In the genomic region with DNA sequence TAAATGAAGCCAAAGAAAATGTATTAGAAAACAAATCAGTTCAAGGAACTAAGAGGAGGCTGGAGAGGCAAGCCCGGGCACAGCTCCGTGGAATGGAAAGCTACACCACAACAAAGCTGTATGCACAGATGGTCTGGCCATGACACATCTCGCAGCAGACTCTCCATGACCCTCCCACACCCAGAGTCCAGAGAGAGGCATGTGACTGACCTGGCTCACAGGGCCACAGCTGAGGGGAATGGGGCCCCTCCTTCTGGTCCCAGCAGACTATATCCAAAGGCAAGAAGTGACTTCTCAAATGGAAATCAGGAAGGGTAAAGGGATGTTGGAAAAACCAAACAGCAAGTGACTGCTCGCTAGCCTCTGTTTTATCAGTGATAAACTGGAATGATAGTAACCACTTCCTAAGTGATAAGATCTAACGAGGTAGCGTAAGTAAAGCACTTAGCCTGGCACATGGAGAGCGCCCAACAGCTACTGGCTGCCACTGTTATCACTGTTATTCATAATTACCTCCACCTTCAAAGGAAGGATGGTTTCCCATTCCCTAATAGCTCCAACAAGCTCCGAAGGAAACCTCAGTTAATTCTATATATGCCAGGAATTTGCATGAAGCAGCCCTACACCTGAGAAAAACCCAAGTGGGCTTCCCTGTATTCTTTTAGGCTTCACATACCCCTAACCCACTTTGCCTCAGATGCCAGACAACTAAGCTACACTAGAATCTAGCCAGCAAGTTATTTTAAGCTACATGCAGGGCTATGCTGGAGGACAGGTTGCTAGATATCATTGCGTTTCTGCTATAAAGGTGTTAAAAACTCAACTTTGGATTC, we compare ENCODE assay signal across 9 cellular contexts. TPM values are rescaled to one million over a fixed set of nuclear protein-coding genes. Genes with fewer than 3 reads are reported as not detected.
DNase-seq lines count a peak whose midpoint lies in the region; ATAC-seq and TF ChIP-seq lines count a peak whose summit lies in the region.
"Had no signal": no experiment of that assay in that cellular context is flagged by ENCODE, and none has a peak within 500 bp of the region (broad histone marks: within the 10 kb centered on the region; RNA-seq: fewer than 3 reads in every experiment).

No MANE protein-coding gene starts in this region.

- no peak for TF ChIP-seq EP300 in tibial nerve (IDR thresholded peaks at IDR 0.05)

- no peaks in the 10 kb centered on the region for H3K27me3 Mint-ChIP-seq in activated naive CD4-positive, alpha-beta T cell treated with anti-CD3 and anti-CD28 coated beads for 36 hours (ENCODE audit: low read depth)
- H3K27me3 Mint-ChIP-seq in stimulated activated naive CD8-positive, alpha-beta T cell treated with anti-CD3 and anti-CD28 coated beads, Interleukin-15, amount 100 ng/mL, for 72 hours = no peaks in the 10 kb centered on the region

- H3K4me1 ChIP-seq in esophagus squamous epithelium (peaks cover 4 to 59% (median 27%) of the 10 kb centered on the region in 3 donors), tibial nerve (no peaks in the 10 kb centered on the region)

- H3K9me3 ChIP-seq in esophagus squamous epithelium (no peaks in the 10 kb centered on the region), tibial nerve (no peaks in the 10 kb centered on the region)
- H3K9me3 ChIP-seq: gastroesophageal sphincter had no signal

- peak overlapping the region; percentile 71 for H3K27ac Mint-ChIP-seq in activated naive CD4-positive, alpha-beta T cell treated with anti-CD3 and anti-CD28 coated beads for 36 hours
- peak overlapping the region in 1 of 2 donors; percentile 47 for H3K27ac Mint-ChIP-seq in stimulated activated naive CD8-positive, alpha-beta T cell treated with anti-CD3 and anti-CD28 coated beads, Interleukin-15, amount 100 ng/mL, for 72 hours

- H3K27me3 ChIP-seq in esophagus squamous epithelium (no peaks in the 10 kb centered on the region), tibial nerve (no peaks in the 10 kb centered on the region)
- H3K27me3 ChIP-seq: gastroesophageal sphincter had no signal

- no peaks in the 10 kb centered on the region for H3K9me3 Mint-ChIP-seq in activated naive CD4-positive, alpha-beta T cell treated with anti-CD3 and anti-CD28 coated beads for 36 hours
- H3K9me3 Mint-ChIP-seq in stimulated activated naive CD8-positive, alpha-beta T cell treated with anti-CD3 and anti-CD28 coated beads, Interleukin-15, amount 100 ng/mL, for 72 hours = no peaks in the 10 kb centered on the region

- 56 to 68% methylated on average over 9 of the region's 9 CpGs for WGBS in esophagus squamous epithelium, 2 donors
- 80 to 85% methylated on average over 9 of the region's 9 CpGs for WGBS in tibial nerve, 2 donors

- peak overlapping the region in 1 of 4 donors; percentile 0 for H3K4me3 ChIP-seq in esophagus squamous epithelium
- no peak overlapping the region for H3K4me3 ChIP-seq in tibial nerve
- H3K4me3 ChIP-seq: gastroesophageal sphincter had no signal

- H3K27ac ChIP-seq in esophagus squamous epithelium (peak overlapping the region; percentile 33 to 81 (median 77)), tibial nerve (no peak overlapping the region)
- H3K27ac ChIP-seq: gastroesophageal sphincter had no signal

- peak overlapping the region; percentile 7 for H3K4me3 Mint-ChIP-seq in activated naive CD4-positive, alpha-beta T cell treated with anti-CD3 and anti-CD28 coated beads for 36 hours
- peak overlapping the region; percentile 26 to 30 for H3K4me3 Mint-ChIP-seq in stimulated activated naive CD8-positive, alpha-beta T cell treated with anti-CD3 and anti-CD28 coated beads, Interleukin-15, amount 100 ng/mL, for 72 hours

- ATAC-seq in stimulated activated naive CD8-positive, alpha-beta T cell treated with anti-CD3 and anti-CD28 coated beads, Interleukin-15, amount 100 ng/mL, for 72 hours = peak; percentile 56
- no peak for ATAC-seq in HG02973 (IDR thresholded peaks at IDR 0.05; ENCODE audit: unreplicated experiment)
- ATAC-seq: gastroesophageal sphincter had no signal

- CTCF ChIA-PET in activated naive CD4-positive, alpha-beta T cell treated with anti-CD3 and anti-CD28 coated beads for 36 hours (lab: Charles Lee) = interaction anchor here (0.8 to 3.2 kb wide), 5 partner anchors 8 to 151 kb away, joined by 3 to 12 read pairs (median 3); no protein-coding TSS in a partner anchor

- TF ChIP-seq POLR2A in esophagus squamous epithelium (IDR thresholded peaks at IDR 0.05) (no peak), tibial nerve (IDR thresholded peaks at IDR 0.05) (no peak)

- H3K36me3 ChIP-seq in esophagus squamous epithelium = no peaks in the 10 kb centered on the region
- no peaks in the 10 kb centered on the region for H3K36me3 ChIP-seq in tibial nerve
- H3K36me3 ChIP-seq: gastroesophageal sphincter had no signal

- peaks cover 72% of the 10 kb centered on the region for H3K4me1 Mint-ChIP-seq in activated naive CD4-positive, alpha-beta T cell treated with anti-CD3 and anti-CD28 coated beads for 36 hours (ENCODE audit: low read depth)
- H3K4me1 Mint-ChIP-seq in stimulated activated naive CD8-positive, alpha-beta T cell treated with anti-CD3 and anti-CD28 coated beads, Interleukin-15, amount 100 ng/mL, for 72 hours = peaks cover 86% of the 10 kb centered on the region

- H3K36me3 Mint-ChIP-seq in activated naive CD4-positive, alpha-beta T cell treated with anti-CD3 and anti-CD28 coated beads for 36 hours (ENCODE audit: low read depth) = peaks cover 3% of the 10 kb centered on the region

- DNase-seq in activated naive CD4-positive, alpha-beta T cell treated with anti-CD3 and anti-CD28 coated beads for 36 hours = peak; percentile 22
- no peak for DNase-seq in activated naive CD4-positive, alpha-beta T cell (lab: John Stamatoyannopoulos, UW)
- DNase-seq in RPMI7951 (ENCODE audit: low read depth) (peak; percentile 99), esophagus squamous epithelium (lab: John Stamatoyannopoulos, UW) (no peak), tibial nerve (ENCODE audit: low spot score in 2 of 2) (no peak), NCI-H1092 treated with DMSO at 0.1 percent for 48 hours (lab: John Stamatoyannopoulos, UW) (no peak)
- DNase-seq in stimulated activated naive CD8-positive, alpha-beta T cell treated with anti-CD3 and anti-CD28 coated beads, Interleukin-15, amount 100 ng/mL, for 72 hours = no peak

- intact Hi-C loops in activated naive CD4-positive, alpha-beta T cell treated with anti-CD3 and anti-CD28 coated beads for 36 hours (cut with micrococcal nuclease) = no loop called here
- intact Hi-C loops in esophagus squamous epithelium (cut with DNase I) = no loop called here

- TF ChIP-seq CTCF in esophagus squamous epithelium (IDR thresholded peaks at IDR 0.05) (no peak), tibial nerve (IDR thresholded peaks at IDR 0.05) (no peak)

RNA-seq across cellular contexts. Expression of a gene that starts 8.4 kb away (rescaled TPM):
- total RNA-seq in activated naive CD4-positive, alpha-beta T cell treated with anti-CD3 and anti-CD28 coated beads for 36 hours = 10 to 100 TPM; 25.1 to 27.9 TPM
- total RNA-seq in RPMI7951 (2014; rRNA removed; shearing (Covaris generic)) = 35.0 and 39.4 TPM in 2 replicates
- 10 to 100 TPM in 3 of 4 donors, 1 to 10 TPM in 1; 8.9 to 22.6 (median 13.7) TPM for total RNA-seq in esophagus squamous epithelium
- 1 to 10 TPM; 1.6 to 7.3 (median 5.3) TPM for total RNA-seq in tibial nerve

Comparison
In these comparisons a context has a peak if more than half of its experiments do, and no peak if none do; other contexts are left out.
1. DNase-seq: peak in activated naive CD4-positive, alpha-beta T cell treated with anti-CD3 and anti-CD28 coated beads for 36 hours (single experiment) and RPMI7951 (single experiment); none in activated naive CD4-positive, alpha-beta T cell (0 of 4), esophagus squamous epithelium (single experiment), stimulated activated naive CD8-positive, alpha-beta T cell treated with anti-CD3 and anti-CD28 coated beads, Interleukin-15, amount 100 ng/mL, for 72 hours (0 of 2), tibial nerve (0 of 2) and NCI-H1092 treated with DMSO at 0.1 percent for 48 hours (single experiment).
2. H3K27ac ChIP-seq: peak in esophagus squamous epithelium (4 of 4); none in tibial nerve (0 of 4).